In genomic region chr1:18299441-18300338, GRCh38 we compare ENCODE assay signal across 8 cellular contexts.
DNase-seq lines count a peak whose midpoint lies in the region; ATAC-seq, FAIRE-seq and TF ChIP-seq lines count a peak whose summit lies in the region.

No MANE protein-coding gene starts in this region.

- intact Hi-C loops in sigmoid colon (cut with DNase I): no loop called here

- no peaks in the 10 kb centered on the region; the same call in none of the 2 replicates for H3K27me3 ChIP-seq in GM06990 (replicated peaks; ENCODE audit: control insufficient read depth, insufficient read depth, low read length)
- peaks cover 0 to 39% (median 14%) of the 10 kb centered on the region in 3 donors for H3K27me3 ChIP-seq in sigmoid colon

- H3K9me3 ChIP-seq in A549 (no peaks in the 10 kb centered on the region), sigmoid colon (no peaks in the 10 kb centered on the region)

- CTCF ChIA-PET in A549 (lab: Yijun Ruan, JAX): interaction anchor here (1.0 to 2.9 kb wide), 10 partner anchors 9 to 638 kb away, joined by 3 to 17 read pairs (median 4); no protein-coding TSS in a partner anchor

- no peak for FAIRE-seq in A549 (lab: Jason Lieb, UNC)

- POLR2A ChIA-PET in A549 (lab: Yijun Ruan, JAX): no interaction called here

- TF ChIP-seq POLR2A in A549 (IDR thresholded peaks at IDR 0.05; ENCODE audit: low read length) (no peak), sigmoid colon (IDR thresholded peaks at IDR 0.05) (no peak)

- H3K36me3 ChIP-seq in GM06990 (ENCODE audit: control insufficient read depth, insufficient read depth, low read length): no peaks in the 10 kb centered on the region
- H3K36me3 ChIP-seq in sigmoid colon: no peaks in the 10 kb centered on the region

- no peak overlapping the region for H3K4me2 ChIP-seq in A549

- 47% methylated on average over 7 of the region's 7 CpGs for WGBS in A549 (ENCODE audit: missing lambda C conversion rate)
- WGBS in sigmoid colon, 2 donors: 35 to 58% methylated on average over 7 of the region's 7 CpGs

- TF ChIP-seq CTCF in A549 (IDR thresholded peaks at IDR 0.05): peak; percentile 44; the same call in 2 of the 3 replicates
- TF ChIP-seq CTCF in GM06990 (IDR thresholded peaks at IDR 0.05; ENCODE audit: insufficient read depth, low read length, poor library complexity, severe bottlenecking): peak; percentile 86
- peak; percentile 52 for TF ChIP-seq CTCF in choroid plexus epithelial cell (conservative IDR thresholded peaks at IDR 0.05; ENCODE audit: low read depth, low read length)
- TF ChIP-seq CTCF in sigmoid colon (IDR thresholded peaks at IDR 0.05): peak in 3 of 4 experiments; percentile 28 to 63 (median 45)

- DNase-seq in A549 (ENCODE audit: low read depth in 1 of 2, low spot score in 1 of 2) (peak; percentile 22 to 47), GM06990 (ENCODE audit: extremely low read depth, insufficient read length) (no peak), NCI-H345 (lab: John Stamatoyannopoulos, UW) (peak; percentile 30), choroid plexus epithelial cell (ENCODE audit: low read depth) (peak; percentile 6), sigmoid colon (no peak), HCEC 1CT (no peak), NCI-H146 (lab: John Stamatoyannopoulos, UW) (no peak), EL (no peak)

- H3K4me1 ChIP-seq in A549 (no peaks in the 10 kb centered on the region), sigmoid colon (no peaks in the 10 kb centered on the region)

- TF ChIP-seq RAD21 in A549 (conservative IDR thresholded peaks at IDR 0.05 in 1 of 2, IDR thresholded peaks at IDR 0.05 in 1 of 2): peak; percentile 24 to 34; a peak in 3 of 5 replicates

- H3K27ac ChIP-seq in A549 (no peak overlapping the region), sigmoid colon (no peak overlapping the region)

- ATAC-seq in A549: peak in 1 of 2 experiments; percentile 69; a peak in 3 of 6 replicates

- no peak for TF ChIP-seq EP300 in A549 (IDR thresholded peaks at IDR 0.05)
- TF ChIP-seq EP300 in sigmoid colon (IDR thresholded peaks at IDR 0.05): no peak

- no peak overlapping the region for H3K4me3 ChIP-seq in A549
- no peak overlapping the region for H3K4me3 ChIP-seq in GM06990 (replicated peaks; ENCODE audit: low read depth, low read length)
- H3K4me3 ChIP-seq in choroid plexus epithelial cell (ENCODE audit: low read depth, low read length): no peak overlapping the region
- no peak overlapping the region for H3K4me3 ChIP-seq in sigmoid colon

TF ChIP-seq in A549, 52 proteins besides CTCF, POLR2A, EP300 and RAD21:
- TF ChIP-seq SMC3 (IDR thresholded peaks at IDR 0.05): peak; percentile 34; the same call in 2 of the 3 replicates
- no peak for TF ChIP-seq ZSCAN20 (CRISPR knock-in tag; IDR thresholded peaks at IDR 0.05)
- no peak for TF ChIP-seq USF2 (IDR thresholded peaks at IDR 0.05)
- TF ChIP-seq CBX2 (IDR thresholded peaks at IDR 0.05; ENCODE audit: borderline replicate concordance, low read depth): no peak
- TF ChIP-seq PHF8 (IDR thresholded peaks at IDR 0.05; ENCODE audit: borderline replicate concordance, low read depth): no peak
- no peak for TF ChIP-seq ZFP36 (IDR thresholded peaks at IDR 0.05; ENCODE audit: borderline replicate concordance, partially characterized antibody)
- TF ChIP-seq CHD4 (IDR thresholded peaks at IDR 0.05; ENCODE audit: borderline replicate concordance): no peak
- TF ChIP-seq HOXB13 (CRISPR knock-in tag; IDR thresholded peaks at IDR 0.05; ENCODE audit: low read depth): no peak
TF ChIP-seq in A549: peak in this region for 1.

Comparison
In these comparisons a context has a peak if more than half of its experiments do, and no peak if none do; other contexts are left out.
1. DNase-seq: peak in A549 (2 of 2), NCI-H345 (single experiment) and choroid plexus epithelial cell (single experiment); none in GM06990 (single experiment), sigmoid colon (single experiment), HCEC 1CT (single experiment), NCI-H146 (single experiment) and EL (single experiment).
2. Peak in every context shown above with its lines, with median percentiles within 50 percentile points of each other: CTCF ChIP-seq.